In the genomic region with DNA sequence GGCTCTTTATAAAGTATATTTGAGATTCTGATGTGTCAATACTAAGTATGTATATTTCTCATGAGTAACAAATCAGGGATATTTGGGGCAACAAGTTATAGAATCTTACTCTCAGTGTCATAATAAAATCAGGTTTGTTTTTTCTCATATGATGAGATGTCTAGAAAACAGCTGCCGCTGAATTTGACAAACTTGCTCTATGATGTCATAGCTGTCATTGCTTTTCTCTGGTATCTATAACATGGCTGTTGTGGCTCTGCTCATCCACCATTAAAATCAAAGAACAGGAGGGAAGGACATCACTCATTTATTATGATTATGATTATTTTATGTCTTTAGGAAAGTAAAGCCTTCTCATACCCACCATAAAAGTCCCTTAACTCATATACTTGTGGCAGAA, we compare ENCODE assay signal across 29 cellular contexts.
DNase-seq lines count a peak whose midpoint lies in the region; ATAC-seq, FAIRE-seq and TF ChIP-seq lines count a peak whose summit lies in the region.
"Had no signal": no experiment of that assay in that cellular context is flagged by ENCODE, and none has a peak within 500 bp of the region (broad histone marks: within the 10 kb centered on the region; RNA-seq: fewer than 3 reads in every experiment).

No MANE protein-coding gene starts in this region.

- H3K9me3 ChIP-seq in HepG2 (ENCODE audit: low read length) (no peaks in the 10 kb centered on the region), right lobe of liver (no peaks in the 10 kb centered on the region)
- H3K9me3 ChIP-seq: BE2C; BLaER1; BLaER1 treated with 17β-estradiol and CSF1 and Interleukin-3, amounts not matched to agents 10 nM and 100 nM had no signal

- CTCF ChIA-PET in HepG2 (lab: Yijun Ruan, JAX; ENCODE audit: low intra/inter-chr PET ratio, low total read pairs) = no interaction called here

- H3K79me2 ChIP-seq in HepG2 (ENCODE audit: insufficient read depth, low read length) = no peaks in the 10 kb centered on the region

- no peak for ATAC-seq in HepG2
- ATAC-seq in right lobe of liver = no peak
- ATAC-seq: A549; CD8-positive, alpha-beta T cell had no signal

- TF ChIP-seq CTCF in HepG2 (CRISPR knock-in tag; IDR thresholded peaks at IDR 0.05) (no peak), right lobe of liver (IDR thresholded peaks at IDR 0.05) (no peak)

- WGBS in HepG2 (ENCODE audit: low lambda C conversion rate) = 78% methylated on average over 1 of the region's 1 CpG
- 73% methylated on average over 1 of the region's 1 CpG for WGBS in right lobe of liver (ENCODE audit: insufficient coverage, low coverage, low lambda C conversion rate, missing lambda C conversion rate)

- no peaks in the 10 kb centered on the region for H3K27me3 ChIP-seq in HepG2 (ENCODE audit: control insufficient read depth in 1 of 2, insufficient read depth in 2 of 2, low read length in 2 of 2)
- no peaks in the 10 kb centered on the region for H3K27me3 ChIP-seq in right lobe of liver
- H3K27me3 ChIP-seq: BE2C; BLaER1; BLaER1 treated with 17β-estradiol and CSF1 and Interleukin-3, amounts not matched to agents 10 nM and 100 nM had no signal

- no peaks in the 10 kb centered on the region; the same call in 1 of the 2 replicates for H4K20me1 ChIP-seq in HepG2 (ENCODE audit: insufficient read depth, low read length)
- H4K20me1 ChIP-seq: BLaER1; BLaER1 treated with 17β-estradiol and CSF1 and Interleukin-3, amounts not matched to agents 10 nM and 100 nM had no signal

- POLR2A ChIA-PET in HepG2 (lab: Yijun Ruan, JAX) = no interaction called here

- in situ Hi-C loops in HepG2 (cut with HindIII; ENCODE audit: extremely low pct_ligation_motif_present, low pct_unique_long_range_greater_than_20kb) = no loop called here

- H3K27ac ChIP-seq in HepG2 (ENCODE audit: extremely low read length, insufficient read depth, low read length) = no peak overlapping the region
- H3K27ac ChIP-seq in right lobe of liver = no peak overlapping the region
- H3K27ac ChIP-seq: 22Rv1; A549; BLaER1; BLaER1 treated with 17β-estradiol and CSF1 and Interleukin-3, amounts not matched to agents 10 nM and 100 nM; C4-2B had no signal

- H3K9ac ChIP-seq in HepG2 (ENCODE audit: insufficient read depth, low read depth, low read length) = no peak overlapping the region
- H3K9ac ChIP-seq: BLaER1; BLaER1 treated with 17β-estradiol and CSF1 and Interleukin-3, amounts not matched to agents 10 nM and 100 nM had no signal

- H2AFZ ChIP-seq in HepG2 (ENCODE audit: low read length) = no peak overlapping the region

- no peak for TF ChIP-seq RAD21 in HepG2 (CRISPR knock-in tag; IDR thresholded peaks at IDR 0.05)

- TF ChIP-seq EP300 in HepG2 (IDR thresholded peaks at IDR 0.05; ENCODE audit: low read depth in 2 of 2, low read length in 2 of 2) (no peak), HepG2 (CRISPR knock-in tag; IDR thresholded peaks at IDR 0.05; ENCODE audit: borderline replicate concordance) (no peak)

- H3K4me3 ChIP-seq in HepG2 (replicated peaks in 1 of 3; ENCODE audit: insufficient read depth in 1 of 3, low read depth in 2 of 3, low read length in 3 of 3) = no peak overlapping the region
- H3K4me3 ChIP-seq in right lobe of liver = no peak overlapping the region
- H3K4me3 ChIP-seq: A549; BLaER1; BLaER1 treated with 17β-estradiol and CSF1 and Interleukin-3, amounts not matched to agents 10 nM and 100 nM had no signal

- no peak for DNase-seq in HepG2 (ENCODE audit: low spot score)
- DNase-seq in right lobe of liver = no peak
- DNase-seq: 8988T; ACHN; AML-193; BE2C; C1 segment of cervical spinal cord; Caco-2; Calu3; CD4-positive, alpha-beta memory T cell; CD4-positive, alpha-beta T cell; CD4-positive, CD25-positive, alpha-beta regulatory T cell; CD8-positive, alpha-beta memory T cell; CD8-positive, alpha-beta T cell; COR-L47; DMS 273 treated with DMSO at 0.1 percent for 48 hours; DMS153; DMS53; DMS79; DMS79 treated with DMSO at 0.1 percent for 48 hours; DND-41; EL had no signal

- intact Hi-C loops in HepG2 (cut with micrococcal nuclease; ENCODE audit: unreplicated experiment) = no loop called here
- intact Hi-C loops in right lobe of liver (cut with DNase I) = no loop called here

- BruUV-seq in HepG2 (replicated peaks; lab: Mats Ljungman, UMichigan) = no TSS peak

- H3K4me1 ChIP-seq in HepG2 (ENCODE audit: insufficient read depth, low read length) (no peaks in the 10 kb centered on the region), right lobe of liver (no peaks in the 10 kb centered on the region)
- H3K4me1 ChIP-seq: A549; BE2C; BLaER1; BLaER1 treated with 17β-estradiol and CSF1 and Interleukin-3, amounts not matched to agents 10 nM and 100 nM; Caco-2 had no signal

- TF ChIP-seq POLR2A in HepG2 (IDR thresholded peaks at IDR 0.05; ENCODE audit: insufficient read depth in 1 of 2, low read depth in 2 of 2, low read length in 2 of 2) (no peak), right lobe of liver (IDR thresholded peaks at IDR 0.05) (no peak)

- H3K4me2 ChIP-seq in HepG2 (ENCODE audit: low read depth, low read length) = no peak overlapping the region
- H3K4me2 ChIP-seq: A549; BLaER1; BLaER1 treated with 17β-estradiol and CSF1 and Interleukin-3, amounts not matched to agents 10 nM and 100 nM had no signal

- H3K36me3 ChIP-seq in HepG2 (replicated peaks in 1 of 2; ENCODE audit: control insufficient read depth in 1 of 2, insufficient read depth in 2 of 2, low read length in 2 of 2) = no peaks in the 10 kb centered on the region
- H3K36me3 ChIP-seq in right lobe of liver = no peaks in the 10 kb centered on the region
- H3K36me3 ChIP-seq: BE2C; BLaER1; BLaER1 treated with 17β-estradiol and CSF1 and Interleukin-3, amounts not matched to agents 10 nM and 100 nM had no signal

- no peak for FAIRE-seq in HepG2 (lab: Jason Lieb, UNC)
- FAIRE-seq: A204.1, A549, D721Med had no signal

TF ChIP-seq in HepG2, 621 proteins besides CTCF, POLR2A, EP300 and RAD21:
- no peak for TF ChIP-seq SRSF9 (IDR thresholded peaks at IDR 0.05; ENCODE audit: borderline replicate concordance, insufficient read depth, low read depth, low read length, poor library complexity, severe bottlenecking)
- TF ChIP-seq CREB1 (IDR thresholded peaks at IDR 0.05) = peak; percentile 73
- no peak for TF ChIP-seq CREB1 (CRISPR knock-in tag; IDR thresholded peaks at IDR 0.05)
- peak; percentile 53 for TF ChIP-seq ATF7 (IDR thresholded peaks at IDR 0.05)
- no peak for TF ChIP-seq ATF7 (CRISPR knock-in tag; IDR thresholded peaks at IDR 0.05)
- TF ChIP-seq, protein P1, sequence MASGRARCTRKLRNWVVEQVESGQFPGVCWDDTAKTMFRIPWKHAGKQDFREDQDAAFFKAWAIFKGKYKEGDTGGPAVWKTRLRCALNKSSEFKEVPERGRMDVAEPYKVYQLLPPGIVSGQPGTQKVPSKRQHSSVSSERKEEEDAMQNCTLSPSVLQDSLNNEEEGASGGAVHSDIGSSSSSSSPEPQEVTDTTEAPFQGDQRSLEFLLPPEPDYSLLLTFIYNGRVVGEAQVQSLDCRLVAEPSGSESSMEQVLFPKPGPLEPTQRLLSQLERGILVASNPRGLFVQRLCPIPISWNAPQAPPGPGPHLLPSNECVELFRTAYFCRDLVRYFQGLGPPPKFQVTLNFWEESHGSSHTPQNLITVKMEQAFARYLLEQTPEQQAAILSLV (CRISPR knock-in tag; IDR thresholded peaks at IDR 0.05; ENCODE audit: borderline replicate concordance) = no peak
TF ChIP-seq in HepG2: peak in this region for 2.
